Comparison of ENCODE assay signal across 8 cellular contexts in genomic region chr17:7614422-7615264, GRCh38. TPM values are rescaled to one million over a fixed set of nuclear protein-coding genes. Genes with fewer than 3 reads are reported as not detected.
A peak's percentile ranks its signal among the peaks of the same experiment; 100 is the strongest.
DNase-seq lines count a peak whose midpoint lies in the region; ATAC-seq, FAIRE-seq and TF ChIP-seq lines count a peak whose summit lies in the region.

Gene FXR2, minus strand, starts transcription at chr17:7614897. Its CDS starts 365 bp downstream, at chr17:7614532.

- WGBS in small intestine, 3 donors = 0 to 1% (median 0%) methylated on average over 38 to 94 of the region's 94 CpGs

- peak; percentile 68 for FAIRE-seq in bronchial epithelial cell (lab: Jason Lieb, UNC)
- peak; percentile 55 for FAIRE-seq in small intestine (lab: Jason Lieb, UNC)

- H3K4me1 ChIP-seq in iPS-20b (ENCODE audit: insufficient read depth, low read length) (peaks cover 11% of the 10 kb centered on the region), small intestine (ENCODE audit: control insufficient read depth in 2 of 2, insufficient read depth in 1 of 2, low read depth in 1 of 2, low read length in 1 of 2) (peaks cover 7 to 11% of the 10 kb centered on the region in 2 donors)

- peak within 1 kb of the TSS; percentile 86; the same call in 1 of the 2 replicates for H3K9ac ChIP-seq in iPS-20b (ENCODE audit: low read depth, low read length)

- ATAC-seq in GM18907 (IDR thresholded peaks at IDR 0.05; ENCODE audit: unreplicated experiment) = peak; percentile 85
- peak; percentile 79 for ATAC-seq in HG03159 (IDR thresholded peaks at IDR 0.05; ENCODE audit: unreplicated experiment)

- H3K4me3 ChIP-seq in WI38 (ENCODE audit: low read depth, low read length) = peak within 1 kb of the TSS; percentile 89
- H3K4me3 ChIP-seq in bronchial epithelial cell (ENCODE audit: low read depth, low read length) = peak within 1 kb of the TSS; percentile 91
- peak within 1 kb of the TSS; percentile 78 for H3K4me3 ChIP-seq in iPS-20b (ENCODE audit: low read length)
- peak within 1 kb of the TSS; percentile 59 to 93 for H3K4me3 ChIP-seq in small intestine (ENCODE audit: low read depth in 1 of 2, low read length in 2 of 2)

- H3K27me3 ChIP-seq in bronchial epithelial cell (ENCODE audit: control insufficient read depth, insufficient read depth, low read length) = no peaks in the 10 kb centered on the region
- no peaks in the 10 kb centered on the region for H3K27me3 ChIP-seq in iPS-20b (ENCODE audit: insufficient read depth, low read length)
- no peaks in the 10 kb centered on the region for H3K27me3 ChIP-seq in small intestine (ENCODE audit: control insufficient read depth in 2 of 2, insufficient read depth in 2 of 2, low read length in 2 of 2)

- peak; percentile 100 for DNase-seq in AG08395 (ENCODE audit: low spot score)
- DNase-seq in NCI-H2227 treated with DMSO at 0.1 percent for 48 hours (lab: John Stamatoyannopoulos, UW) = peak; percentile 97
- DNase-seq in bronchial epithelial cell (ENCODE audit: low read depth) = peak; percentile 98
- DNase-seq in small intestine = peak; percentile 100

- H3K9me3 ChIP-seq in iPS-20b (ENCODE audit: insufficient read depth, low read depth, low read length) (no peaks in the 10 kb centered on the region), small intestine (ENCODE audit: control insufficient read depth, low read depth) (no peaks in the 10 kb centered on the region)

- no peak within 1 kb of the TSS for H3K27ac ChIP-seq in iPS-20b (ENCODE audit: low read length)
- H3K27ac ChIP-seq in small intestine (ENCODE audit: low read depth in 1 of 2, low read length in 1 of 2) = peak within 1 kb of the TSS; percentile 78 to 79

- TF ChIP-seq CTCF in WI38 (IDR thresholded peaks at IDR 0.05; ENCODE audit: low read depth, low read length) = peak; percentile 60
- peak; percentile 89 for TF ChIP-seq CTCF in bronchial epithelial cell (IDR thresholded peaks at IDR 0.05; ENCODE audit: insufficient read depth, low read length, severe bottlenecking)

- H3K36me3 ChIP-seq in bronchial epithelial cell (ENCODE audit: control insufficient read depth, insufficient read depth, low read length) = peaks cover 1% of the 10 kb centered on the region
- peaks cover 5% of the 10 kb centered on the region; the same call in 1 of the 2 replicates for H3K36me3 ChIP-seq in iPS-20b (ENCODE audit: insufficient read depth, low read depth, low read length)
- peaks cover 0 to 2% of the 10 kb centered on the region in 2 donors for H3K36me3 ChIP-seq in small intestine (ENCODE audit: control insufficient read depth in 2 of 2, insufficient read depth in 2 of 2, low read length in 2 of 2)

RNA-seq across cellular contexts. Expression of gene FXR2, which starts in this region (rescaled TPM):
- total RNA-seq in bronchial epithelial cell = 42.1 and 43.2 TPM in 2 replicates
- polyA plus RNA-seq in small intestine = 10 to 100 TPM; 27.6 to 41.1 (median 34.2) TPM
